In the genomic region with DNA sequence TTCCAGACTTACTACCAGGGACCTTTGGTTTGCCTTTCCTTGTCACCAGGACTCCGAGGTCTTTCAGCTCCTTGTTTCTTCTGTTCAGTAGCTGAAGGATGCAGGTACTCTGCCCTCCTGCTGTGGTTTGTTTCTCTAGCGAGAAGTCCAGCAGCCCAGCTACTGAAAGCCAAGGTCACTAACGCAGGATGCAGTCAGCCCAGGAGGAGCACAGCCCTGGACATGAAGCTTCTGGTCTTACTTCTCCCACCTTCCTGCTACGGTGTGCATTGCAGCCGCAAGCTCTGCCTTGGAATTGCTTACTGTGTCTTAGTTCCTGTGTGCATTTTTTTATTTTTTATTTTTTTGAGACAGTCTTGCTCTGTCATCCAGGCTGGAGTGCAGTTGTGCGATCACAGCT, we compare ENCODE assay signal across 16 cellular contexts.
DNase-seq lines count a peak whose midpoint lies in the region; FAIRE-seq and TF ChIP-seq lines count a peak whose summit lies in the region.
"Had no signal": no experiment of that assay in that cellular context is flagged by ENCODE, and none has a peak within 500 bp of the region (broad histone marks: within the 10 kb centered on the region; RNA-seq: fewer than 3 reads in every experiment).

No MANE protein-coding gene starts in this region.

- H3K9me3 ChIP-seq in BLaER1 treated with 17β-estradiol and CSF1 and Interleukin-3, amounts not matched to agents 10 nM and 100 nM (replicated peaks in 1 of 11), result peaks cover 8 to 10% (median 9%) of the 10 kb centered on the region in 11 experiments; a peak in 21 of 22 replicates
- peaks cover 0 to 5% of the 10 kb centered on the region in 2 donors for H3K9me3 ChIP-seq in ascending aorta
- H3K9me3 ChIP-seq in trophoblast cell (ENCODE audit: insufficient read depth, low read depth, low read length), result no peaks in the 10 kb centered on the region

- peak; percentile 40 for FAIRE-seq in GM12892 (lab: Jason Lieb, UNC)
- FAIRE-seq: bronchial epithelial cell had no signal

- no peak for TF ChIP-seq POLR2A in GM12892 (IDR thresholded peaks at IDR 0.05; ENCODE audit: low read depth, low read length)

- H2BK12ac ChIP-seq in trophoblast cell (ENCODE audit: low read length), result no peak overlapping the region

- no peak overlapping the region for H4K8ac ChIP-seq in trophoblast cell (ENCODE audit: low read depth, low read length)

- DNase-seq in GM12892 (ENCODE audit: insufficient read length) (no peak), ascending aorta (ENCODE audit: low spot score in 2 of 2) (peak in 1 of 2 donors; percentile 46), trophoblast cell (no peak), SHP77 treated with DMSO at 0.1 percent for 48 hours (lab: John Stamatoyannopoulos, UW) (no peak), nephron progenitor cell (no peak), brain microvascular endothelial cell (no peak), DMS79 treated with DMSO at 0.1 percent for 48 hours (lab: John Stamatoyannopoulos, UW) (no peak)
- DNase-seq: effector memory CD8-positive, alpha-beta T cell; GM23248; NCI-H1930; NCI-H510A had no signal

- in situ Hi-C loops in brain microvascular endothelial cell (cut with HindIII; ENCODE audit: low pct_ligation_motif_present, low sequenced_read_pairs), result no loop called here

- no peak overlapping the region for H4K12ac ChIP-seq in trophoblast cell (ENCODE audit: low read depth, low read length)

- no peak overlapping the region for H3K4me3 ChIP-seq in BLaER1 treated with 17β-estradiol and CSF1 and Interleukin-3, amounts not matched to agents 10 nM and 100 nM
- no peak overlapping the region for H3K4me3 ChIP-seq in ascending aorta
- H3K4me3 ChIP-seq in trophoblast cell (ENCODE audit: low read depth, low read length), result no peak overlapping the region
- H3K4me3 ChIP-seq in brain microvascular endothelial cell (ENCODE audit: low read depth, low read length), result no peak overlapping the region
- H3K4me3 ChIP-seq: GM23248, thoracic aorta had no signal

- peaks cover 15% of the 10 kb centered on the region for H3K27me3 Mint-ChIP-seq in nephron progenitor cell (ENCODE audit: low read depth, poor library complexity)
- H3K27me3 Mint-ChIP-seq: activated naive CD8-positive, alpha-beta T cell; effector memory CD8-positive, alpha-beta T cell had no signal

- peaks cover 68 to 94% (median 92%) of the 10 kb centered on the region in 10 experiments for H3K4me1 ChIP-seq in BLaER1 treated with 17β-estradiol and CSF1 and Interleukin-3, amounts not matched to agents 10 nM and 100 nM
- peaks cover 18 to 29% of the 10 kb centered on the region in 2 donors for H3K4me1 ChIP-seq in ascending aorta
- peaks cover 15% of the 10 kb centered on the region in 2 experiments for H3K4me1 ChIP-seq in trophoblast cell (ENCODE audit: control insufficient read depth in 1 of 2, insufficient read depth in 2 of 2, low read length in 2 of 2)

- no CpG with 5 or more reads among the region's 6 CpGs for WGBS in trophoblast cell (ENCODE audit: extremely low coverage, insufficient coverage, insufficient read length)

- no peak overlapping the region for H2BK120ac ChIP-seq in trophoblast cell (ENCODE audit: insufficient read depth, low read length, poor library complexity)

- H2BK5ac ChIP-seq in trophoblast cell (ENCODE audit: low read depth, low read length, poor library complexity), result no peak overlapping the region

- peaks cover 71 to 100% (median 98%) of the 10 kb centered on the region in 11 experiments; a peak in 21 of 22 replicates for H4K20me1 ChIP-seq in BLaER1 treated with 17β-estradiol and CSF1 and Interleukin-3, amounts not matched to agents 10 nM and 100 nM

- H3K27me3 ChIP-seq in BLaER1 treated with 17β-estradiol and CSF1 and Interleukin-3, amounts not matched to agents 10 nM and 100 nM, result no peaks in the 10 kb centered on the region
- no peaks in the 10 kb centered on the region for H3K27me3 ChIP-seq in ascending aorta
- no peaks in the 10 kb centered on the region for H3K27me3 ChIP-seq in trophoblast cell (ENCODE audit: insufficient read depth, low read length)
- no peaks in the 10 kb centered on the region for H3K27me3 ChIP-seq in brain microvascular endothelial cell (replicated peaks)

- H4K91ac ChIP-seq in trophoblast cell (ENCODE audit: low read depth, low read length), result no peak overlapping the region

- peaks cover 42% of the 10 kb centered on the region for H3K36me3 Mint-ChIP-seq in nephron progenitor cell (ENCODE audit: low read depth)

- H2AFZ ChIP-seq in trophoblast cell (ENCODE audit: insufficient read depth, low read length, poor library complexity), result no peak overlapping the region
- H2AFZ ChIP-seq: GM23248 had no signal

- peak overlapping the region in 10 of 11 experiments; percentile 6 to 97 (median 92); a peak in 19 of 22 replicates for H3K4me2 ChIP-seq in BLaER1 treated with 17β-estradiol and CSF1 and Interleukin-3, amounts not matched to agents 10 nM and 100 nM
- H3K4me2 ChIP-seq in trophoblast cell (ENCODE audit: low read length), result no peak overlapping the region

- no peaks in the 10 kb centered on the region for H3K79me1 ChIP-seq in trophoblast cell (ENCODE audit: low read length)

- peak overlapping the region in 2 of 11 experiments; percentile 12 to 14; a peak in 1 of 22 replicates for H3K27ac ChIP-seq in BLaER1 treated with 17β-estradiol and CSF1 and Interleukin-3, amounts not matched to agents 10 nM and 100 nM
- H3K27ac ChIP-seq in ascending aorta, result peak overlapping the region; percentile 86 to 95
- H3K27ac ChIP-seq in trophoblast cell (ENCODE audit: low read depth, low read length), result no peak overlapping the region
- H3K27ac ChIP-seq in brain microvascular endothelial cell, result no peak overlapping the region
- H3K27ac ChIP-seq: GM23248 had no signal

- H3K79me2 ChIP-seq in trophoblast cell (ENCODE audit: control insufficient read depth, insufficient read depth, low read length, poor library complexity), result no peaks in the 10 kb centered on the region

- no peak overlapping the region for H3K4ac ChIP-seq in trophoblast cell (ENCODE audit: low read depth, low read length)

- no peak overlapping the region for H3K4me3 Mint-ChIP-seq in nephron progenitor cell
- H3K4me3 Mint-ChIP-seq: CD14-positive monocyte; effector memory CD8-positive, alpha-beta T cell had no signal

- intact Hi-C loops in ascending aorta (cut with DNase I), result loop anchor here (10.0 kb wide), 3 partner anchors 68 to 1812 kb away; partner anchors contain the start of gene EFHD1

- no peak overlapping the region for H3K14ac ChIP-seq in trophoblast cell (ENCODE audit: low read length)

- peaks cover 32% of the 10 kb centered on the region for H3K4me1 Mint-ChIP-seq in nephron progenitor cell

- peaks cover 18% of the 10 kb centered on the region for H3K9me3 Mint-ChIP-seq in nephron progenitor cell
- H3K9me3 Mint-ChIP-seq: effector memory CD8-positive, alpha-beta T cell had no signal

- no peak overlapping the region for H2AK5ac ChIP-seq in trophoblast cell (ENCODE audit: low read length)

- H3K27ac Mint-ChIP-seq in nephron progenitor cell, result no peak overlapping the region

- H3K18ac ChIP-seq in trophoblast cell (ENCODE audit: low read length), result peak overlapping the region; percentile 3

- TF ChIP-seq CTCF in ascending aorta (IDR thresholded peaks at IDR 0.05) (no peak), nephron progenitor cell (IDR thresholded peaks at IDR 0.05) (no peak), brain microvascular endothelial cell (IDR thresholded peaks at IDR 0.05; ENCODE audit: low read depth, low read length, missing control alignments) (no peak)

- H3K23ac ChIP-seq in trophoblast cell (ENCODE audit: low read length), result no peak overlapping the region

- H3K36me3 ChIP-seq in BLaER1 treated with 17β-estradiol and CSF1 and Interleukin-3, amounts not matched to agents 10 nM and 100 nM, result peaks cover 19 to 95% (median 73%) of the 10 kb centered on the region in 11 experiments
- H3K36me3 ChIP-seq in ascending aorta, result no peaks in the 10 kb centered on the region
- H3K36me3 ChIP-seq in trophoblast cell (ENCODE audit: control insufficient read depth in 1 of 2, insufficient read depth in 2 of 2, low read length in 2 of 2), result peaks cover 0 to 3% of the 10 kb centered on the region in 2 experiments
- no peaks in the 10 kb centered on the region for H3K36me3 ChIP-seq in brain microvascular endothelial cell (replicated peaks)
- H3K36me3 ChIP-seq: thoracic aorta had no signal

- H3K9ac ChIP-seq in BLaER1 treated with 17β-estradiol and CSF1 and Interleukin-3, amounts not matched to agents 10 nM and 100 nM, result peak overlapping the region in 2 of 11 experiments; percentile 21 to 40; a peak in 2 of 22 replicates
- H3K9ac ChIP-seq in trophoblast cell (ENCODE audit: low read length), result no peak overlapping the region
- H3K9ac ChIP-seq: GM23248 had no signal

Comparison
In these comparisons a context has a peak if more than half of its experiments do, and no peak if none do; other contexts are left out.
1. H3K27ac ChIP-seq: peak in ascending aorta (2 of 2); none in trophoblast cell (single experiment) and brain microvascular endothelial cell (single experiment).